ENCODE assay signal across 8 cellular contexts in the genomic region with DNA sequence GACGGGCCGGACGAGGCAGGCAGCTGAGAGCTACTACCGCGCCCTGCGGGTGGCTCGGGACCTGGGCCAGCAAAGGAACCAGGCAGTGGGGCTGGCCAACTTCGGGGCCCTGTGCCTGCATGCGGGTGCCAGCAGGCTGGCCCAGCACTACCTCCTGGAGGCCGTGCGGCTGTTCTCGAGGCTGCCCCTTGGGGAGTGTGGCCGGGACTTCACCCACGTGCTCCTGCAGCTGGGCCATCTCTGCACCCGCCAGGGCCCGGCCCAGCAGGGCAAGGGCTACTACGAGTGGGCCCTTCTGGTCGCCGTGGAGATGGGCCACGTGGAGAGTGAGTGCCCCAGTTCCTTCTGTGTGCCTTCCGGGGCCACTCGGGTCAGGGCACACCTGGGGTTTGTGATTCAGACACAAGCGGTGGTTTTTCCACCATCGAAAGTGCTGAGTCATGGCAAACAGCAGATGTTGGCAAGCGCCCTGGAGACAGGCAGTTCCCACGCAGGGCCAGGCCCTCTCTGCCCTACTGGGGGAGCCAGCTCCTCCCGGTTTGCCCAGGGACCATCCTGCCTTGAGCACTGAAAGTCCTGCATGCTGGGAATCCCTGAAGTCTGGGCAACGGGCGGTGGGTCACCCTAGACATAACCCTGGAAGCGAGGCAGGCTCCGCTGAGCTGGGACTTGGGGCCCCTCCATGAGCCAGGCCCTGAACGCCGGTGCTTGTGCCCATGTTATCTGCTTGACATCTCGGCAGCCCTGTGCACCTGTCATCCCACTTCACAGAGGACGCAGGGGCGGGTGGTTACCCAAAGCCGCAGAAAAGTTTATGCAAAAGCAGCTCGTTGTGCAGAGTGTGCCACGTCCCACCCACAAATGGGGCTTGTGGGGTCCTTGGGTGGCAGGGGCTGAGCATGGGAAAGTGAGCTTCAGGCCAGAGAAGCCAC. TPM values are rescaled to one million over a fixed set of nuclear protein-coding genes. Genes with fewer than 3 reads are reported as not detected.
DNase-seq lines count a peak whose midpoint lies in the region; ATAC-seq lines count a peak whose summit lies in the region.

No MANE protein-coding gene starts in this region.

- H3K4me2 ChIP-seq in GM23248 (ENCODE audit: unreplicated experiment) = no peak overlapping the region

- H3K27me3 Mint-ChIP-seq in natural killer cell treated with Interleukin-12 subunit alpha and Interleukin-12 subunit beta and Interleukin-15 and Interleukin-18, amount 100 ng/mL, for 72 hours = no peaks in the 10 kb centered on the region

- in situ Hi-C loops in G401 (cut with HindIII; ENCODE audit: low sequenced_read_pairs) (no loop called here), GM23248 (cut with MboI) (loop anchor here (25.0 kb wide), 1 partner anchor 384 kb away; no protein-coding TSS in a partner anchor)

- ATAC-seq in natural killer cell treated with Interleukin-12 subunit alpha and Interleukin-12 subunit beta and Interleukin-15 and Interleukin-18, amount 100 ng/mL, for 72 hours = peak; percentile 48 to 55

- DNase-seq in G401 (ENCODE audit: low spot score) (peak; percentile 57), GM23248 (peak; percentile 90), MG63 (peak; percentile 68), dermis microvascular lymphatic vessel endothelial cell (ENCODE audit: low read depth in 2 of 2) (peak; percentile 95 to 98), stromal cell of bone marrow (ENCODE audit: low read depth) (peak; percentile 48), NCI-H510A (lab: John Stamatoyannopoulos, UW) (no peak)
- peak; percentile 68 to 77 for DNase-seq in activated CD4-positive, alpha-beta T cell treated with anti-CD3 and anti-CD28 coated beads, Interleukin-2, amount 50 U/mL, for 4 hours
- no peak for DNase-seq in natural killer cell treated with Interleukin-12 subunit alpha and Interleukin-12 subunit beta and Interleukin-15 and Interleukin-18, amount 100 ng/mL, for 72 hours (ENCODE audit: low spot score)

- H3K4me3 Mint-ChIP-seq in natural killer cell treated with Interleukin-12 subunit alpha and Interleukin-12 subunit beta and Interleukin-15 and Interleukin-18, amount 100 ng/mL, for 72 hours = no peak overlapping the region

- no peak overlapping the region for H3K27ac ChIP-seq in GM23248

- H2AFZ ChIP-seq in GM23248 = no peak overlapping the region

- no peak overlapping the region for H3K4me3 ChIP-seq in GM23248
- no peak overlapping the region for H3K4me3 ChIP-seq in MG63

- H3K36me3 Mint-ChIP-seq in natural killer cell treated with Interleukin-12 subunit alpha and Interleukin-12 subunit beta and Interleukin-15 and Interleukin-18, amount 100 ng/mL, for 72 hours = no peaks in the 10 kb centered on the region

- no peak overlapping the region for H3K27ac Mint-ChIP-seq in natural killer cell treated with Interleukin-12 subunit alpha and Interleukin-12 subunit beta and Interleukin-15 and Interleukin-18, amount 100 ng/mL, for 72 hours

- no peaks in the 10 kb centered on the region for H3K27me3 ChIP-seq in GM23248 (replicated peaks; ENCODE audit: insufficient read depth)
- no peaks in the 10 kb centered on the region for H3K27me3 ChIP-seq in MG63

- no peaks in the 10 kb centered on the region for H3K9me3 Mint-ChIP-seq in natural killer cell treated with Interleukin-12 subunit alpha and Interleukin-12 subunit beta and Interleukin-15 and Interleukin-18, amount 100 ng/mL, for 72 hours

- H3K9me3 ChIP-seq in GM23248 (ENCODE audit: low read depth) = no peaks in the 10 kb centered on the region
- H3K9me3 ChIP-seq in MG63 = no peaks in the 10 kb centered on the region

- H3K4me1 Mint-ChIP-seq in natural killer cell treated with Interleukin-12 subunit alpha and Interleukin-12 subunit beta and Interleukin-15 and Interleukin-18, amount 100 ng/mL, for 72 hours (ENCODE audit: low read depth in 2 of 2) = peaks cover 0 to 11% of the 10 kb centered on the region in 2 donors

- 0 out of 2 replicates have a peak, but pooled peaks cover 4% of the 10 kb centered on the region for H3F3A ChIP-seq in GM23248 (ENCODE audit: insufficient read depth)

- WGBS in GM23248 (ENCODE audit: low coverage in 1 of 2, low lambda C conversion rate in 2 of 2, missing lambda C conversion rate in 2 of 2), 2 experiments = 51 to 55% methylated on average over 39 of the region's 39 CpGs

- no peak overlapping the region for H3K9ac ChIP-seq in GM23248

- peaks cover 8% of the 10 kb centered on the region; the same call in 1 of the 2 replicates for H3K4me1 ChIP-seq in GM23248 (ENCODE audit: insufficient read depth)

- no peaks in the 10 kb centered on the region for H4K20me1 ChIP-seq in GM23248 (ENCODE audit: insufficient read depth)

- H3K36me3 ChIP-seq in GM23248 (ENCODE audit: low read depth) = no peaks in the 10 kb centered on the region
- no peaks in the 10 kb centered on the region for H3K36me3 ChIP-seq in MG63

- H3K79me2 ChIP-seq in GM23248 (ENCODE audit: insufficient read depth) = no peaks in the 10 kb centered on the region

- no peaks in the 10 kb centered on the region for H3K9me2 ChIP-seq in GM23248 (ENCODE audit: insufficient read depth)

RNA-seq across cellular contexts. Expression of a gene that starts 29.5 kb away (rescaled TPM):
- total RNA-seq in G401 (2014; rRNA removed; shearing (Covaris generic)) = not detected in 2 replicates
- total RNA-seq in GM23248 (2014; rRNA removed; shearing (Covaris generic)) = 6.5 and 9.9 TPM in 2 replicates
- polyA plus RNA-seq in GM23248 (2016; fragmentation: Nextera tagmentation; extraction: Ambion mirVana) = 0.57 and 2.3 TPM in 2 replicates
- 2.5 and 7.4 TPM in 2 replicates for total RNA-seq in MG63 (2014; rRNA removed; shearing (Covaris generic); ENCODE audit: low replicate concordance)
- total RNA-seq in dermis microvascular lymphatic vessel endothelial cell = 82.8 and 147 TPM in 2 replicates
- total RNA-seq in natural killer cell treated with Interleukin-12 subunit alpha and Interleukin-12 subunit beta and Interleukin-15 and Interleukin-18, amount 100 ng/mL, for 72 hours = 10 to 100 TPM in 1 of 2 donors, 1 to 10 TPM in 1; 6.4 to 15.5 TPM

RNA-seq across cellular contexts. Expression of a gene that starts 41.0 kb away (rescaled TPM):
- total RNA-seq in G401 (2014; rRNA removed; shearing (Covaris generic)) = 0.14 TPM in 1 of 2 replicates, not detected in the other
- 3.2 and 5.9 TPM in 2 replicates for total RNA-seq in GM23248 (2014; rRNA removed; shearing (Covaris generic))
- 5.2 and 5.7 TPM in 2 replicates for polyA plus RNA-seq in GM23248 (2016; fragmentation: Nextera tagmentation; extraction: Ambion mirVana)
- total RNA-seq in MG63 (2014; rRNA removed; shearing (Covaris generic); ENCODE audit: low replicate concordance) = 0.15 and 1.3 TPM in 2 replicates
- 1.4 and 7.5 TPM in 2 replicates for total RNA-seq in dermis microvascular lymphatic vessel endothelial cell
- total RNA-seq in natural killer cell treated with Interleukin-12 subunit alpha and Interleukin-12 subunit beta and Interleukin-15 and Interleukin-18, amount 100 ng/mL, for 72 hours = not detected

Comparison
In these comparisons a context has a peak if more than half of its experiments do, and no peak if none do; other contexts are left out.
1. DNase-seq: peak in G401 (single experiment), GM23248 (single experiment), MG63 (single experiment), activated CD4-positive, alpha-beta T cell treated with anti-CD3 and anti-CD28 coated beads, Interleukin-2, amount 50 U/mL, for 4 hours (2 of 2), dermis microvascular lymphatic vessel endothelial cell (2 of 2) and stromal cell of bone marrow (single experiment); none in natural killer cell treated with Interleukin-12 subunit alpha and Interleukin-12 subunit beta and Interleukin-15 and Interleukin-18, amount 100 ng/mL, for 72 hours (single experiment) and NCI-H510A (single experiment).